21 cellular contexts compared by ENCODE assay signal in the genomic region with DNA sequence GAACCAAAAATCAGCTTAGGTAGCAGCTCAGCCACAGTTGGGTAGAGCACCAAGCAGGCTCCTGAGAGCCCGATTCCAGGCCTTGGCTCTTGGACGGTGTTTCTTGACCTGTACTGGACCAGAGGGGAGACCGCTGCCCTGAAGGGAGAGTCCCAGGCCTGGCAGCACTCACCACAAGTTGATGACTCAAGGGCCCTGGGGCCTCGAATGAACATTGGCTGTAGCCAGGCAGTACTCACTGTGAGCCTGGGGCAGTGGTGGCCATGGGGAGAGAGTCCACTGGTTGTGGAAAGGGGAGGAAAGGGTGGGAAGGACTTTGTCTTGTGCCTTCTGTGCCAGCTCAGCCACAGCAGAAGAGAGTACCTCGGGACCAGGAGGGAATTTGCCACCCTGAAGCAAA.
DNase-seq lines count a peak whose midpoint lies in the region; ATAC-seq, FAIRE-seq and TF ChIP-seq lines count a peak whose summit lies in the region.
"Had no signal": no experiment of that assay in that cellular context is flagged by ENCODE, and none has a peak within 500 bp of the region (broad histone marks: within the 10 kb centered on the region; RNA-seq: fewer than 3 reads in every experiment).

No MANE protein-coding gene starts in this region.

- H2AFZ ChIP-seq in IMR-90 (replicated peaks; ENCODE audit: low read length, poor library complexity) (no peak overlapping the region), GM12878 (ENCODE audit: control insufficient read depth, low read depth, low read length) (no peak overlapping the region), neural progenitor cell (replicated peaks) (peak overlapping the region; percentile 57)

- SMC1A ChIA-PET in GM12878 (lab: Charles Lee; ENCODE audit: uncharacterized antibody, unreplicated experiment) = no interaction called here

- no peak overlapping the region for H3K4me3 Mint-ChIP-seq in neural progenitor cell
- H3K4me3 Mint-ChIP-seq: activated naive CD4-positive, alpha-beta T cell treated with anti-CD3 and anti-CD28 coated beads for 36 hours; CD8-positive, alpha-beta T cell had no signal

- H3K9ac ChIP-seq in IMR-90 (ENCODE audit: low read depth, low read length) (no peak overlapping the region), GM12878 (ENCODE audit: control insufficient read depth, insufficient read depth, low read length) (no peak overlapping the region), neural progenitor cell (no peak overlapping the region)

- H3K79me1 ChIP-seq in IMR-90 (ENCODE audit: low read depth in 1 of 2, low read length in 2 of 2) = peaks cover 5 to 12% of the 10 kb centered on the region in 2 experiments; a peak in 2 of 4 replicates

- H3K27me3 ChIP-seq in IMR-90 (ENCODE audit: control insufficient read depth, insufficient read depth, low read length) (no peaks in the 10 kb centered on the region), GM12878 (replicated peaks in 1 of 2; ENCODE audit: control insufficient read depth in 2 of 2, insufficient read depth in 2 of 2, low read length in 1 of 2) (no peaks in the 10 kb centered on the region), neural progenitor cell (no peaks in the 10 kb centered on the region)
- H3K27me3 ChIP-seq: stomach had no signal

- H3K79me2 ChIP-seq in GM12878 (ENCODE audit: control insufficient read depth, insufficient read depth, low read length) (no peaks in the 10 kb centered on the region), neural progenitor cell (ENCODE audit: low read depth) (no peaks in the 10 kb centered on the region)

- BruUV-seq in IMR-90 (replicated peaks; lab: Mats Ljungman, UMichigan) (no TSS peak), GM12878 (replicated peaks; lab: Mats Ljungman, UMichigan) (no TSS peak)

- dilution Hi-C loops in IMR-90 (cut with HindIII; ENCODE audit: low sequenced_read_pairs, unreplicated experiment) = no loop called here

- no peak overlapping the region for H4K91ac ChIP-seq in IMR-90 (ENCODE audit: insufficient read depth, low read depth, low read length)

- H3K9me1 ChIP-seq in IMR-90 (ENCODE audit: insufficient read depth, low read length) = peaks cover 6% of the 10 kb centered on the region; the same call in 1 of the 2 replicates

- H3K4me1 Mint-ChIP-seq in neural progenitor cell = no peaks in the 10 kb centered on the region

- H3K14ac ChIP-seq in IMR-90 (replicated peaks; ENCODE audit: low read depth, low read length) = no peak overlapping the region; the same call in 1 of the 2 replicates

- no peak overlapping the region; the same call in 1 of the 2 replicates for H3K23ac ChIP-seq in IMR-90 (ENCODE audit: low read depth, low read length)

- CTCF ChIA-PET in IMR-90 (lab: Yijun Ruan, JAX) = no interaction called here
- CTCF ChIA-PET in GM12878 (lab: Yijun Ruan, JAX) = no interaction called here

- no peak overlapping the region for H2BK15ac ChIP-seq in IMR-90 (ENCODE audit: low read depth, low read length)

- no peak overlapping the region for H2AK5ac ChIP-seq in IMR-90 (ENCODE audit: low read depth, low read length)

- H3K27ac Mint-ChIP-seq in neural progenitor cell = no peak overlapping the region
- H3K27ac Mint-ChIP-seq: activated naive CD4-positive, alpha-beta T cell treated with anti-CD3 and anti-CD28 coated beads for 36 hours; CD8-positive, alpha-beta T cell had no signal

- RAD21 ChIA-PET in GM12878 (lab: Charles Lee; ENCODE audit: unreplicated experiment) = no interaction called here

- 67% methylated on average over 3 of the region's 5 CpGs; no CpG with 5 or more reads in 1 of the 2 experiments for WGBS in IMR-90 (ENCODE audit: extremely low coverage in 2 of 2, insufficient read length in 1 of 2), 2 experiments
- WGBS in GM12878 (ENCODE audit: insufficient coverage, insufficient replicate concordance, low lambda C conversion rate, missing lambda C conversion rate) = 7% methylated on average over 5 of the region's 5 CpGs

- no peak for TF ChIP-seq EP300 in GM12878 (IDR thresholded peaks at IDR 0.05; ENCODE audit: borderline replicate concordance in 1 of 2, control insufficient read depth in 1 of 2, low read depth in 2 of 2, low read length in 2 of 2)

- no peaks in the 10 kb centered on the region for H3K36me3 Mint-ChIP-seq in neural progenitor cell
- H3K36me3 Mint-ChIP-seq: CD8-positive, alpha-beta T cell had no signal

- H4K5ac ChIP-seq in IMR-90 (ENCODE audit: low read depth, low read length) = no peak overlapping the region

- in situ Hi-C loops in IMR-90 (cut with MboI; ENCODE audit: low sequenced_read_pairs) = no loop called here
- in situ Hi-C loops in GM12878 (cut with MboI) = no loop called here

- H3K36me3 ChIP-seq in IMR-90 (ENCODE audit: control insufficient read depth, insufficient read depth, low read length) (no peaks in the 10 kb centered on the region), GM12878 (ENCODE audit: control insufficient read depth in 2 of 2, insufficient read depth in 2 of 2, low read length in 1 of 2) (no peaks in the 10 kb centered on the region), neural progenitor cell (no peaks in the 10 kb centered on the region)
- H3K36me3 ChIP-seq: HAP-1, stomach had no signal

- H3K9me3 ChIP-seq in IMR-90 (ENCODE audit: control insufficient read depth, insufficient read depth, low read length) (no peaks in the 10 kb centered on the region), GM12878 (replicated peaks; ENCODE audit: control insufficient read depth, insufficient read depth, low read length) (no peaks in the 10 kb centered on the region), neural progenitor cell (ENCODE audit: low read depth) (no peaks in the 10 kb centered on the region)
- H3K9me3 ChIP-seq: HAP-1, stomach had no signal

- DNase-seq in EH (ENCODE audit: low read depth) = peak; percentile 29
- peak; percentile 13 for DNase-seq in IMR-90
- no peak for DNase-seq in GM12878 (ENCODE audit: low read depth, low spot score)
- no peak for DNase-seq in neural progenitor cell (ENCODE audit: low spot score)
- no peak for DNase-seq in globus pallidus (ENCODE audit: low spot score)
- DNase-seq in activated CD4-positive, CD25-positive, alpha-beta regulatory T cell treated with anti-CD3 and anti-CD28 coated beads, Interleukin-2, amount 50 U/mL, for 72 hours = no peak
- DNase-seq in GM12891 (ENCODE audit: insufficient read length, low spot score) = no peak
- DNase-seq in AG08396 (ENCODE audit: low spot score) = no peak
- DNase-seq: activated CD4-positive, alpha-beta T cell treated with anti-CD3 and anti-CD28 coated beads for 4 hours; activated CD8-positive, alpha-beta memory T cell treated with anti-CD3 and anti-CD28 coated beads, Interleukin-2, amount 50 U/mL, for 48 hours; activated naive CD4-positive, alpha-beta T cell treated with anti-CD3 and anti-CD28 coated beads for 36 hours; DMS79; KBM-7; left cardiac atrium; NCI-H524 treated with DMSO at 0.1 percent for 48 hours; stomach had no signal

- H3K56ac ChIP-seq in IMR-90 (ENCODE audit: extremely low read depth, insufficient read depth, low read length) = no peak overlapping the region

- H2BK5ac ChIP-seq in IMR-90 (ENCODE audit: low read depth, low read length, poor library complexity, severe bottlenecking) = no peak overlapping the region

- no peak overlapping the region for H2AK9ac ChIP-seq in IMR-90 (replicated peaks; ENCODE audit: low read depth, low read length, poor library complexity)

- ATAC-seq in IMR-90 (ENCODE audit: low read depth) (no peak), GM12878 (peak; percentile 63)
- ATAC-seq: CD8-positive, alpha-beta T cell; left cardiac atrium had no signal

- POLR2A ChIA-PET in IMR-90 (lab: Charles Lee; ENCODE audit: unreplicated experiment) (no interaction called here), GM12878 (lab: Charles Lee) (no interaction called here)

- TF ChIP-seq CTCF in IMR-90 (conservative IDR thresholded peaks at IDR 0.05; ENCODE audit: low read depth, low read length) = no peak
- TF ChIP-seq CTCF in GM12878 (IDR thresholded peaks at IDR 0.05 in 2 of 3, conservative IDR thresholded peaks at IDR 0.05 in 1 of 3; ENCODE audit: control insufficient read depth in 2 of 3, extremely low read depth in 1 of 3, insufficient read depth in 1 of 3, low read depth in 3 of 3, low read length in 3 of 3) = no peak
- TF ChIP-seq CTCF in neural progenitor cell (IDR thresholded peaks at IDR 0.05) = no peak

- no peak overlapping the region for H3K27ac ChIP-seq in IMR-90 (ENCODE audit: insufficient read depth, low read length)
- H3K27ac ChIP-seq in GM12878 (ENCODE audit: control insufficient read depth, insufficient read depth) = no peak overlapping the region
- no peak overlapping the region for H3K27ac ChIP-seq in neural progenitor cell
- H3K27ac ChIP-seq: HL-60, stomach had no signal

- FAIRE-seq in GM12878 (lab: Jason Lieb, UNC) (no peak), GM12891 (lab: Jason Lieb, UNC) (no peak)
- FAIRE-seq: endometrium, GM19239 had no signal

- no peak overlapping the region for H4K8ac ChIP-seq in IMR-90 (ENCODE audit: low read depth in 2 of 2, low read length in 2 of 2)

- no peaks in the 10 kb centered on the region for H3K4me1 ChIP-seq in IMR-90 (ENCODE audit: control insufficient read depth, insufficient read depth, low read length)
- H3K4me1 ChIP-seq in GM12878 (ENCODE audit: control insufficient read depth, insufficient read depth, low read length) = no peaks in the 10 kb centered on the region
- no peaks in the 10 kb centered on the region for H3K4me1 ChIP-seq in neural progenitor cell
- H3K4me1 ChIP-seq: HAP-1, stomach had no signal

- no peak overlapping the region for H3K4ac ChIP-seq in IMR-90 (ENCODE audit: low read depth, low read length)

- no peak overlapping the region for H2BK120ac ChIP-seq in IMR-90 (ENCODE audit: low read depth, low read length)

- H4K20me1 ChIP-seq in IMR-90 (ENCODE audit: insufficient read depth, low read length) (no peaks in the 10 kb centered on the region), GM12878 (ENCODE audit: control insufficient read depth, insufficient read depth) (no peaks in the 10 kb centered on the region), neural progenitor cell (ENCODE audit: low read depth) (no peaks in the 10 kb centered on the region)

- no peaks in the 10 kb centered on the region for H3K9me3 Mint-ChIP-seq in neural progenitor cell
- H3K9me3 Mint-ChIP-seq: activated naive CD4-positive, alpha-beta T cell treated with anti-CD3 and anti-CD28 coated beads for 36 hours; CD8-positive, alpha-beta T cell had no signal

- no peak overlapping the region for H3K18ac ChIP-seq in IMR-90 (ENCODE audit: low read depth, low read length)

- H3K4me3 ChIP-seq in IMR-90 (ENCODE audit: insufficient read depth, low read depth, low read length) (no peak overlapping the region), GM12878 (no peak overlapping the region), neural progenitor cell (no peak overlapping the region)
- H3K4me3 ChIP-seq: HAP-1, stomach had no signal

- no peaks in the 10 kb centered on the region for H3K27me3 Mint-ChIP-seq in neural progenitor cell (ENCODE audit: insufficient read depth, low read depth)

- TF ChIP-seq POLR2A in IMR-90 (IDR thresholded peaks at IDR 0.05; ENCODE audit: low read depth, low read length) = no peak
- no peak for TF ChIP-seq POLR2A in GM12878 (IDR thresholded peaks at IDR 0.05; ENCODE audit: low read depth, low read length)
- TF ChIP-seq POLR2A in GM12891 (IDR thresholded peaks at IDR 0.05; ENCODE audit: low read depth, low read length) = no peak

- no peak overlapping the region for H3K4me2 ChIP-seq in IMR-90 (ENCODE audit: low read depth, low read length)
- no peak overlapping the region for H3K4me2 ChIP-seq in GM12878 (ENCODE audit: control insufficient read depth, insufficient read depth)
- H3K4me2 ChIP-seq in neural progenitor cell = no peak overlapping the region

- TF ChIP-seq RAD21 in IMR-90 (IDR thresholded peaks at IDR 0.05; ENCODE audit: low read length) (no peak), GM12878 (IDR thresholded peaks at IDR 0.05; ENCODE audit: insufficient read depth, low read depth, low read length) (no peak)

- H3F3A ChIP-seq in neural progenitor cell (ENCODE audit: low read depth) = no peaks in the 10 kb centered on the region

- H2BK20ac ChIP-seq in IMR-90 (ENCODE audit: low read depth, low read length) = no peak overlapping the region

- intact Hi-C loops in IMR-90 (cut with micrococcal nuclease) = no loop called here
- intact Hi-C loops in GM12878 (cut with micrococcal nuclease; ENCODE audit: unreplicated experiment) = no loop called here

Comparison
In these comparisons a context has a peak if more than half of its experiments do, and no peak if none do; other contexts are left out.
1. DNase-seq: peak in EH (single experiment) and IMR-90 (single experiment); none in GM12878 (single experiment), neural progenitor cell (single experiment), globus pallidus (single experiment), activated CD4-positive, CD25-positive, alpha-beta regulatory T cell treated with anti-CD3 and anti-CD28 coated beads, Interleukin-2, amount 50 U/mL, for 72 hours (single experiment), GM12891 (single experiment) and AG08396 (single experiment).